Comparison of ENCODE assay signal across 8 cellular contexts in the genomic region with DNA sequence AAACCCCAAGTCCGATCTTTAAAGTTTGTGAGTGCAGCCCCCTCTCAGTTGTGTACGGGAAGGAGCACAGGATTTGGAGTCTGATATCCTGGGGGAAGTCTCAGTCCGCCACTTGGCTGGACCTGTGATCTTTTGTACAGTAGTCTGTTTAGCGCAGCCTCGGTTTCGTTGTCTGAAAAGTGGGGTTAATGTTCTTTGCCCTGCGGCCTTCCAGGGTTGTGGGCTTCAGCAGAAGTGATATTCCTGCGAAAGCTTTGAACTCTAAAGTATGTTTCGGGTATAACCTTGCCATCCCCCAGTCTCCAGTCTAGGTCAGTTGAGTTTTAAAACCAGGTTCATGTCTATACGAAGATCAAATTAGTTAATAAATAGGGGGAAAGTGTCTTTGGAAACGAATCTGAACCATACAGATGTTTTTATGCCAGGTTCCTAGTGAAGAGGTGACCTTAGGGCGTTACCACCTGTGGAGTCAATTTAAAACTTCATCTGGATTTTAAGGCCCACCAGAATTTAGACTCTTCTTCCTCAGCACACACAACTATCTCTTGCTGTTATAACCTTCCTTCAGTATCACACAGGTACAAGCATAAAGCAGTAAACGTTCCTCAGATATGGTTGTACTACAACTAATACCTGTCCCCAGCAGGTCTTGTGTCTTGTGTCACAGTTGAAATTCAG. TPM values are rescaled to one million over a fixed set of nuclear protein-coding genes. Genes with fewer than 3 reads are reported as not detected.
DNase-seq lines count a peak whose midpoint lies in the region; ATAC-seq, FAIRE-seq and TF ChIP-seq lines count a peak whose summit lies in the region.

No MANE protein-coding gene starts in this region.

- WGBS in H1 (ENCODE audit: extremely low coverage in 1 of 2, insufficient coverage in 1 of 2, insufficient read length in 1 of 2, insufficient replicate concordance in 2 of 2, low coverage in 1 of 2, low lambda C conversion rate in 2 of 2, missing lambda C conversion rate in 1 of 2), 2 experiments: 30% methylated on average over 13 of the region's 13 CpGs; no CpG with 5 or more reads in 1 of the 2 experiments

- peak overlapping the region; percentile 100 for H2AFZ ChIP-seq in Loucy (ENCODE audit: low read length)
- 0 out of 2 replicates have a peak overlapping the region, but pooled peaks have one; percentile 85 for H2AFZ ChIP-seq in H1 (ENCODE audit: low read length)

- peaks cover 52% of the 10 kb centered on the region for H3K4me1 Mint-ChIP-seq in activated CD4-positive, alpha-beta T cell treated with anti-CD3 and anti-CD28 coated beads for 36 hours
- H3K4me1 Mint-ChIP-seq in natural killer cell treated with Interleukin-12 subunit alpha and Interleukin-12 subunit beta and Interleukin-15 and Interleukin-18, amount 100 ng/mL, for 72 hours (ENCODE audit: low read depth in 2 of 2): peaks cover 21 to 30% of the 10 kb centered on the region in 2 donors

- no peaks in the 10 kb centered on the region for H3K9me3 ChIP-seq in Loucy (ENCODE audit: insufficient read depth, low read depth, low read length)
- H3K9me3 ChIP-seq in H1 (ENCODE audit: insufficient read depth in 2 of 2, low read depth in 1 of 2, low read length in 1 of 2): peaks cover 6 to 10% of the 10 kb centered on the region in 2 experiments; a peak in 3 of 4 replicates

- POLR2A ChIA-PET in activated CD4-positive, alpha-beta T cell treated with anti-CD3 and anti-CD28 coated beads for 36 hours (lab: Charles Lee): interaction anchor here (0.6 to 1.2 kb wide), 2 partner anchors 11 to 1597 kb away, joined by 3 to 8 read pairs; a partner anchor contains a TSS
- POLR2A ChIA-PET in H1 (lab: Charles Lee; ENCODE audit: partially characterized antibody): interaction anchor here (0.7 to 1.0 kb wide), 3 partner anchors 8 to 22 kb away, joined by 3 read pairs; no protein-coding TSS in a partner anchor

- H3K23me2 ChIP-seq in H1 (ENCODE audit: low read depth, low read length): peaks cover 2% of the 10 kb centered on the region

- CTCF ChIA-PET in activated CD4-positive, alpha-beta T cell treated with anti-CD3 and anti-CD28 coated beads for 36 hours (lab: Charles Lee): interaction anchor here (0.7 to 1.7 kb wide), 5 partner anchors 12 to 494 kb away, joined by 3 to 5 read pairs (median 4); no protein-coding TSS in a partner anchor
- CTCF ChIA-PET in H1 (lab: Charles Lee; ENCODE audit: partially characterized antibody): interaction anchor here (1.2 to 1.6 kb wide), 2 partner anchors 9 to 20 kb away, joined by 3 to 4 read pairs; no protein-coding TSS in a partner anchor

- H3K79me1 ChIP-seq in H1 (ENCODE audit: low read depth, low read length): peaks cover 2% of the 10 kb centered on the region

- peaks cover 33% of the 10 kb centered on the region for H4K20me1 ChIP-seq in Loucy (ENCODE audit: insufficient read depth, low read length, poor library complexity, severe bottlenecking)
- peaks cover 0 to 4% of the 10 kb centered on the region in 2 experiments for H4K20me1 ChIP-seq in H1 (replicated peaks in 1 of 2; ENCODE audit: control insufficient read depth in 1 of 2, insufficient read depth in 2 of 2, low read length in 2 of 2)

- no peaks in the 10 kb centered on the region for H3K9me2 ChIP-seq in Loucy (replicated peaks; ENCODE audit: low read depth, low read length)

- no peak overlapping the region for H2BK12ac ChIP-seq in H1 (ENCODE audit: low read depth, low read length)

- H3K4me3 ChIP-seq in Loucy (ENCODE audit: low read length, poor library complexity, severe bottlenecking) (peak overlapping the region; percentile 88), H1 (ENCODE audit: extremely low read depth in 1 of 4, insufficient read depth in 2 of 4, low read depth in 3 of 4, low read length in 4 of 4) (peak overlapping the region; percentile 81 to 92 (median 92))

- H3K9me3 Mint-ChIP-seq in activated CD4-positive, alpha-beta T cell treated with anti-CD3 and anti-CD28 coated beads for 36 hours (ENCODE audit: low read depth): peaks cover 4% of the 10 kb centered on the region
- peaks cover 3% of the 10 kb centered on the region for H3K9me3 Mint-ChIP-seq in natural killer cell treated with Interleukin-12 subunit alpha and Interleukin-12 subunit beta and Interleukin-15 and Interleukin-18, amount 100 ng/mL, for 72 hours

- H3K23ac ChIP-seq in H1 (ENCODE audit: insufficient read length): no peak overlapping the region

- TF ChIP-seq CTCF in Loucy (conservative IDR thresholded peaks at IDR 0.05; ENCODE audit: low read length) (no peak), H1 (IDR thresholded peaks at IDR 0.05; ENCODE audit: control extremely low read depth in 1 of 3, insufficient read depth in 1 of 3, low read depth in 1 of 3, low read length in 3 of 3) (no peak)

- no peak overlapping the region for H3K4ac ChIP-seq in H1 (replicated peaks; ENCODE audit: insufficient read length, low read depth, low read length)

- H2AK5ac ChIP-seq in H1 (ENCODE audit: low read depth, low read length): no peak overlapping the region

- H3K56ac ChIP-seq in H1 (replicated peaks; ENCODE audit: insufficient read length, low read depth, low read length): no peak overlapping the region

- TF ChIP-seq EP300 in H1 (IDR thresholded peaks at IDR 0.05; ENCODE audit: borderline replicate concordance in 1 of 2, low read depth in 2 of 2, low read length in 2 of 2): no peak

- H2BK20ac ChIP-seq in H1 (ENCODE audit: low read length): no peak overlapping the region

- no peak overlapping the region for H2BK5ac ChIP-seq in H1 (ENCODE audit: low read depth, low read length)

- peak overlapping the region; percentile 86 for H3K4me3 Mint-ChIP-seq in activated CD4-positive, alpha-beta T cell treated with anti-CD3 and anti-CD28 coated beads for 36 hours
- H3K4me3 Mint-ChIP-seq in natural killer cell treated with Interleukin-12 subunit alpha and Interleukin-12 subunit beta and Interleukin-15 and Interleukin-18, amount 100 ng/mL, for 72 hours: peak overlapping the region; percentile 80

- intact Hi-C loops in activated CD4-positive, alpha-beta T cell treated with anti-CD3 and anti-CD28 coated beads for 36 hours (cut with DNase I, micrococcal nuclease): loop anchor here in 1 of 2 experiments (1.0 to 10.0 kb wide), 6 partner anchors 448 to 1597 kb away; a partner anchor contains a TSS

- H3K27me3 ChIP-seq in Loucy (ENCODE audit: insufficient read depth, low read length, poor library complexity, severe bottlenecking) (no peaks in the 10 kb centered on the region), H1 (replicated peaks in 1 of 4; ENCODE audit: control insufficient read depth in 3 of 4, extremely low read depth in 1 of 4, insufficient read depth in 3 of 4, low read length in 3 of 4) (no peaks in the 10 kb centered on the region)

- no peak overlapping the region for H2BK15ac ChIP-seq in H1 (ENCODE audit: low read length)

- TF ChIP-seq POLR2A in H1 (IDR thresholded peaks at IDR 0.05; ENCODE audit: control extremely low read depth in 1 of 2, low read depth in 2 of 2, low read length in 2 of 2): no peak

- DNase-seq in activated CD4-positive, alpha-beta T cell treated with anti-CD3 and anti-CD28 coated beads for 36 hours: no peak
- no peak for DNase-seq in activated CD4-positive, alpha-beta T cell treated with anti-CD3 and anti-CD28 coated beads for 1 hour
- no peak for DNase-seq in H1 (ENCODE audit: low read depth in 1 of 2, low spot score in 2 of 2)
- no peak for DNase-seq in natural killer cell treated with Interleukin-12 subunit alpha and Interleukin-12 subunit beta and Interleukin-15 and Interleukin-18, amount 100 ng/mL, for 72 hours (ENCODE audit: low spot score)
- DNase-seq in occipital lobe (lab: John Stamatoyannopoulos, UW): no peak
- DNase-seq in HuH-7.5 (ENCODE audit: low spot score): no peak
- DNase-seq in ureter (ENCODE audit: low spot score): no peak

- H3K27me3 Mint-ChIP-seq in activated CD4-positive, alpha-beta T cell treated with anti-CD3 and anti-CD28 coated beads for 36 hours: no peaks in the 10 kb centered on the region
- H3K27me3 Mint-ChIP-seq in natural killer cell treated with Interleukin-12 subunit alpha and Interleukin-12 subunit beta and Interleukin-15 and Interleukin-18, amount 100 ng/mL, for 72 hours: peaks cover 0 to 2% of the 10 kb centered on the region in 2 donors

- H4K8ac ChIP-seq in H1 (ENCODE audit: extremely low read depth, insufficient read depth, low read length): no peak overlapping the region

- H3K18ac ChIP-seq in H1 (ENCODE audit: extremely low read depth, low read length): no peak overlapping the region

- no peak for FAIRE-seq in H1 (lab: Jason Lieb, UNC)

- peak overlapping the region; percentile 93 for H3K27ac Mint-ChIP-seq in activated CD4-positive, alpha-beta T cell treated with anti-CD3 and anti-CD28 coated beads for 36 hours
- peak overlapping the region; percentile 69 to 85 for H3K27ac Mint-ChIP-seq in natural killer cell treated with Interleukin-12 subunit alpha and Interleukin-12 subunit beta and Interleukin-15 and Interleukin-18, amount 100 ng/mL, for 72 hours

- H3F3A ChIP-seq in Loucy (ENCODE audit: low read depth): peaks cover 6% of the 10 kb centered on the region; the same call in 1 of the 2 replicates

- H3K9ac ChIP-seq in Loucy (ENCODE audit: low read depth, low read length, poor library complexity, severe bottlenecking) (peak overlapping the region; percentile 85), H1 (replicated peaks in 1 of 4; ENCODE audit: extremely low read depth in 1 of 4, low read depth in 3 of 4, low read length in 3 of 4) (peak overlapping the region; percentile 63 to 92 (median 73))

- H2BK120ac ChIP-seq in H1 (replicated peaks; ENCODE audit: low read depth, low read length): no peak overlapping the region

- H3K36me3 ChIP-seq in Loucy (ENCODE audit: insufficient read depth, low read length) (no peaks in the 10 kb centered on the region), H1 (ENCODE audit: control insufficient read depth in 2 of 4, insufficient read depth in 4 of 4, low read length in 3 of 4) (no peaks in the 10 kb centered on the region)

- no peak overlapping the region for H3K27ac ChIP-seq in H1 (ENCODE audit: low read depth, low read length)

- TF ChIP-seq RAD21 in H1 (IDR thresholded peaks at IDR 0.05 in 1 of 2, conservative IDR thresholded peaks at IDR 0.05 in 1 of 2; ENCODE audit: low read depth in 2 of 2, low read length in 2 of 2): no peak

- no peak for ATAC-seq in activated CD4-positive, alpha-beta T cell treated with anti-CD3 and anti-CD28 coated beads for 36 hours
- no peak for ATAC-seq in natural killer cell treated with Interleukin-12 subunit alpha and Interleukin-12 subunit beta and Interleukin-15 and Interleukin-18, amount 100 ng/mL, for 72 hours

- peaks cover 8% of the 10 kb centered on the region for H3K36me3 Mint-ChIP-seq in activated CD4-positive, alpha-beta T cell treated with anti-CD3 and anti-CD28 coated beads for 36 hours (ENCODE audit: low read depth)
- peaks cover 4% of the 10 kb centered on the region for H3K36me3 Mint-ChIP-seq in natural killer cell treated with Interleukin-12 subunit alpha and Interleukin-12 subunit beta and Interleukin-15 and Interleukin-18, amount 100 ng/mL, for 72 hours

- H3K4me1 ChIP-seq in Loucy (ENCODE audit: insufficient read depth, low read length, poor library complexity, severe bottlenecking): peaks cover 38% of the 10 kb centered on the region
- H3K4me1 ChIP-seq in H1 (replicated peaks in 1 of 4; ENCODE audit: control insufficient read depth in 3 of 4, insufficient read depth in 4 of 4, low read length in 3 of 4): peaks cover 0 to 3% (median 0%) of the 10 kb centered on the region in 4 experiments; a peak in 1 of 7 replicates

- no peak overlapping the region for H4K91ac ChIP-seq in H1 (replicated peaks; ENCODE audit: insufficient read length, low read length)

- H3K79me2 ChIP-seq in Loucy (ENCODE audit: insufficient read depth, low read length) (peaks cover 56% of the 10 kb centered on the region), H1 (ENCODE audit: control insufficient read depth in 1 of 2, insufficient read depth in 2 of 2, low read length in 2 of 2) (peaks cover 0 to 51% of the 10 kb centered on the region in 2 experiments; a peak in 2 of 4 replicates)

- H3K4me2 ChIP-seq in Loucy (ENCODE audit: low read depth, low read length, poor library complexity, severe bottlenecking): peak overlapping the region; percentile 80
- H3K4me2 ChIP-seq in H1 (ENCODE audit: insufficient read depth in 1 of 2, low read depth in 2 of 2, low read length in 2 of 2): peak overlapping the region; percentile 75 to 78

- no peak overlapping the region for H3K14ac ChIP-seq in H1 (ENCODE audit: insufficient read length)

- no peak overlapping the region for H4K5ac ChIP-seq in H1 (ENCODE audit: insufficient read length, low read depth, low read length)

RNA-seq across cellular contexts. Expression of a gene that starts 0.9 kb away (rescaled TPM):
- 10 to 100 TPM; 13.5 to 16.8 TPM for total RNA-seq in activated CD4-positive, alpha-beta T cell treated with anti-CD3 and anti-CD28 coated beads for 36 hours
- total RNA-seq in H1 (2021; fragmentation: NEBNext Ultra II Directional; extraction: Animal tissue kit (Norgen Biotek cat#: 25700)): 13.9 and 16.6 TPM in 2 replicates
- polyA plus RNA-seq in H1 (2011; rRNA removed): 4.6 and 6.9 TPM in 2 replicates
- 10.4 TPM for polyA plus RNA-seq in H1 (2011; cell fraction: cytosol; rRNA removed)
- 4.4 TPM for polyA plus RNA-seq in H1 (2011; cell fraction: nucleus; rRNA removed)
- 13.7 to 15.7 TPM (median 14.7 TPM) in 4 replicates for polyA plus RNA-seq in H1 (2012, experiment 1 of 2)
- 0.66 TPM for polyA plus RNA-seq in H1 (2012, experiment 2 of 2)
- polyA plus RNA-seq in H1 (2013, experiment 1 of 2): 12.1 TPM
- 11.9 TPM for polyA plus RNA-seq in H1 (2013, experiment 2 of 2)
- polyA minus RNA-seq in H1 (2011; rRNA and poly(A)+ RNA removed): 18.1 and 24.4 TPM in 2 replicates
- polyA minus RNA-seq in H1 (2011; cell fraction: cytosol; rRNA and poly(A)+ RNA removed): 11.7 TPM
- polyA minus RNA-seq in H1 (2011; cell fraction: nucleus; rRNA and poly(A)+ RNA removed): 24.7 TPM
- total RNA-seq in natural killer cell treated with Interleukin-12 subunit alpha and Interleukin-12 subunit beta and Interleukin-15 and Interleukin-18, amount 100 ng/mL, for 72 hours: 10 to 100 TPM; 23.0 to 28.9 TPM
- total RNA-seq in occipital lobe (17.3 TPM), ureter (21.0 TPM)
